24 cellular contexts compared by ENCODE assay signal in genomic region chr1:116819081-116819480, GRCh38.
DNase-seq lines count a peak whose midpoint lies in the region; ATAC-seq, FAIRE-seq and TF ChIP-seq lines count a peak whose summit lies in the region.
"Had no signal": no experiment of that assay in that cellular context is flagged by ENCODE, and none has a peak within 500 bp of the region (broad histone marks: within the 10 kb centered on the region; RNA-seq: fewer than 3 reads in every experiment).

No MANE protein-coding gene starts in this region.

- H3K9me3 ChIP-seq in body of pancreas (no peaks in the 10 kb centered on the region), pancreas (no peaks in the 10 kb centered on the region), prostate gland (no peaks in the 10 kb centered on the region)
- H3K9me3 ChIP-seq: BE2C, heart right ventricle, Peyer's patch, uterus had no signal

- no peak overlapping the region for H3K4me3 Mint-ChIP-seq in activated naive CD4-positive, alpha-beta T cell treated with anti-CD3 and anti-CD28 coated beads for 36 hours
- H3K4me3 Mint-ChIP-seq in activated naive CD4-positive, alpha-beta T cell treated with anti-CD3 and anti-CD28 coated beads, Interleukin-2, amount 10 ng/mL, durations not matched to agents 7 days and 5 days: no peak overlapping the region
- H3K4me3 Mint-ChIP-seq in mesothelial cell of epicardium: no peak overlapping the region
- H3K4me3 Mint-ChIP-seq: nephron had no signal

- no peaks in the 10 kb centered on the region for H3K36me3 ChIP-seq in body of pancreas (replicated peaks in 1 of 2; ENCODE audit: insufficient read depth in 1 of 2, low read depth in 2 of 2)
- no peaks in the 10 kb centered on the region for H3K36me3 ChIP-seq in pancreas
- no peaks in the 10 kb centered on the region for H3K36me3 ChIP-seq in prostate gland
- H3K36me3 ChIP-seq: BE2C, heart right ventricle, Peyer's patch, uterus had no signal

- peaks cover 61% of the 10 kb centered on the region for H3K4me1 Mint-ChIP-seq in activated naive CD4-positive, alpha-beta T cell treated with anti-CD3 and anti-CD28 coated beads for 36 hours (ENCODE audit: low read depth)
- H3K4me1 Mint-ChIP-seq in activated naive CD4-positive, alpha-beta T cell treated with anti-CD3 and anti-CD28 coated beads, Interleukin-2, amount 10 ng/mL, durations not matched to agents 7 days and 5 days: peaks cover 55% of the 10 kb centered on the region
- H3K4me1 Mint-ChIP-seq in mesothelial cell of epicardium: no peaks in the 10 kb centered on the region

- H3K9me3 Mint-ChIP-seq in activated naive CD4-positive, alpha-beta T cell treated with anti-CD3 and anti-CD28 coated beads for 36 hours: peaks cover 2% of the 10 kb centered on the region
- H3K9me3 Mint-ChIP-seq in activated naive CD4-positive, alpha-beta T cell treated with anti-CD3 and anti-CD28 coated beads, Interleukin-2, amount 10 ng/mL, durations not matched to agents 7 days and 5 days: peaks cover 2% of the 10 kb centered on the region
- no peaks in the 10 kb centered on the region for H3K9me3 Mint-ChIP-seq in mesothelial cell of epicardium

- H3K27me3 ChIP-seq in body of pancreas: no peaks in the 10 kb centered on the region
- no peaks in the 10 kb centered on the region for H3K27me3 ChIP-seq in pancreas
- no peaks in the 10 kb centered on the region for H3K27me3 ChIP-seq in prostate gland (replicated peaks; ENCODE audit: insufficient read depth)
- H3K27me3 ChIP-seq: BE2C, heart right ventricle, Peyer's patch, uterus had no signal

- intact Hi-C loops in activated naive CD4-positive, alpha-beta T cell treated with anti-CD3 and anti-CD28 coated beads for 36 hours (cut with micrococcal nuclease): loop anchor here (5.0 kb wide), 1 partner anchor 152 kb away; the partner anchor contains the start of gene IGSF3
- intact Hi-C loops in body of pancreas (cut with DNase I) (no loop called here), pancreas (cut with DNase I) (no loop called here), prostate gland (cut with DNase I) (no loop called here)

- TF ChIP-seq CTCF in body of pancreas (IDR thresholded peaks at IDR 0.05) (no peak), pancreas (IDR thresholded peaks at IDR 0.05) (no peak), mesothelial cell of epicardium (IDR thresholded peaks at IDR 0.05; ENCODE audit: unreplicated experiment) (no peak), prostate gland (IDR thresholded peaks at IDR 0.05) (no peak)

- H3K4me1 ChIP-seq in body of pancreas (peaks cover 29% of the 10 kb centered on the region), pancreas (peaks cover 2 to 16% (median 9%) of the 10 kb centered on the region in 3 donors), prostate gland (replicated peaks) (no peaks in the 10 kb centered on the region)
- H3K4me1 ChIP-seq: Peyer's patch, uterus had no signal

- H3K36me3 Mint-ChIP-seq in activated naive CD4-positive, alpha-beta T cell treated with anti-CD3 and anti-CD28 coated beads for 36 hours (ENCODE audit: low read depth): peaks cover 3% of the 10 kb centered on the region
- peaks cover 7% of the 10 kb centered on the region for H3K36me3 Mint-ChIP-seq in activated naive CD4-positive, alpha-beta T cell treated with anti-CD3 and anti-CD28 coated beads, Interleukin-2, amount 10 ng/mL, durations not matched to agents 7 days and 5 days
- H3K36me3 Mint-ChIP-seq in mesothelial cell of epicardium: no peaks in the 10 kb centered on the region

- H3K27ac ChIP-seq in body of pancreas: peak overlapping the region; percentile 11 to 85 (median 76)
- H3K27ac ChIP-seq in pancreas: peak overlapping the region; percentile 51 to 75 (median 62)
- no peak overlapping the region for H3K27ac ChIP-seq in prostate gland
- H3K27ac ChIP-seq: heart right ventricle, HL-60, Peyer's patch, uterus, VCaP had no signal

- CTCF ChIA-PET in activated naive CD4-positive, alpha-beta T cell treated with anti-CD3 and anti-CD28 coated beads for 36 hours (lab: Charles Lee): interaction anchor here (1.6 to 6.3 kb wide), 6 partner anchors 8 to 93 kb away, joined by 6 to 71 read pairs (median 18); no protein-coding TSS in a partner anchor
- CTCF ChIA-PET in activated naive CD4-positive, alpha-beta T cell treated with anti-CD3 and anti-CD28 coated beads, Interleukin-2, amount 10 ng/mL, durations not matched to agents 7 days and 5 days (lab: Charles Lee): interaction anchor here (1.4 to 8.4 kb wide), 5 partner anchors 8 to 80 kb away, joined by 4 to 162 read pairs (median 11); no protein-coding TSS in a partner anchor

- no peaks in the 10 kb centered on the region for H3K27me3 Mint-ChIP-seq in activated naive CD4-positive, alpha-beta T cell treated with anti-CD3 and anti-CD28 coated beads for 36 hours (ENCODE audit: low read depth)
- H3K27me3 Mint-ChIP-seq in activated naive CD4-positive, alpha-beta T cell treated with anti-CD3 and anti-CD28 coated beads, Interleukin-2, amount 10 ng/mL, durations not matched to agents 7 days and 5 days: no peaks in the 10 kb centered on the region
- H3K27me3 Mint-ChIP-seq in mesothelial cell of epicardium (ENCODE audit: low read depth): no peaks in the 10 kb centered on the region

- DNase-seq in activated naive CD4-positive, alpha-beta T cell treated with anti-CD3 and anti-CD28 coated beads for 36 hours: no peak
- DNase-seq in activated naive CD4-positive, alpha-beta T cell treated with anti-CD3 and anti-CD28 coated beads, Interleukin-2, amount 10 ng/mL, durations not matched to agents 7 days and 5 days: no peak
- DNase-seq in RPMI7951 (ENCODE audit: low read depth) (peak; percentile 19), body of pancreas (no peak), pancreas (no peak), NCI-H446 treated with DMSO at 0.1 percent for 48 hours (lab: John Stamatoyannopoulos, UW) (no peak), mesothelial cell of epicardium (ENCODE audit: low spot score in 2 of 2, unreplicated experiment in 2 of 2) (no peak), prostate gland (ENCODE audit: low spot score) (no peak)
- DNase-seq: activated CD4-positive, alpha-beta T cell treated with anti-CD3 and anti-CD28 coated beads, Interleukin-2, amount 50 U/mL, for 4 hours; BE2C; H7; heart right ventricle; NCI-H2107; NCI-H510A treated with DMSO at 0.1 percent for 48 hours; Peyer's patch; posterior cingulate gyrus; T-helper 2 cell; uterus had no signal

- ATAC-seq in body of pancreas (no peak), pancreas (no peak)
- ATAC-seq: HepG2, left lobe of liver had no signal

- 66 to 77% methylated on average over 6 of the region's 6 CpGs for WGBS in body of pancreas, 2 donors
- whole genome bisulfite sequencing in pancreas, 2 donors: 71 to 74% methylated on average over 6 of the region's 6 CpGs
- 86% methylated on average over 6 of the region's 6 CpGs for WGBS in prostate gland

- H3K27ac Mint-ChIP-seq in activated naive CD4-positive, alpha-beta T cell treated with anti-CD3 and anti-CD28 coated beads for 36 hours: peak overlapping the region; percentile 66
- no peak overlapping the region for H3K27ac Mint-ChIP-seq in activated naive CD4-positive, alpha-beta T cell treated with anti-CD3 and anti-CD28 coated beads, Interleukin-2, amount 10 ng/mL, durations not matched to agents 7 days and 5 days
- H3K27ac Mint-ChIP-seq in mesothelial cell of epicardium: no peak overlapping the region
- H3K27ac Mint-ChIP-seq: nephron had no signal

- TF ChIP-seq POLR2A in body of pancreas (IDR thresholded peaks at IDR 0.05) (no peak), prostate gland (IDR thresholded peaks at IDR 0.05) (no peak)

- no peak for FAIRE-seq in pancreas (lab: Jason Lieb, UNC)
- FAIRE-seq: endothelial cell of umbilical vein, HepG2 had no signal

- no peak overlapping the region for H3K4me3 ChIP-seq in body of pancreas
- no peak overlapping the region for H3K4me3 ChIP-seq in pancreas
- H3K4me3 ChIP-seq in prostate gland: no peak overlapping the region
- H3K4me3 ChIP-seq: heart right ventricle, Peyer's patch, uterus had no signal

Comparison
In these comparisons a context has a peak if more than half of its experiments do, and no peak if none do; other contexts are left out.
1. H3K27ac ChIP-seq: peak in body of pancreas (4 of 4) and pancreas (4 of 4); none in prostate gland (0 of 2).